Comparison of ENCODE assay signal across 13 cellular contexts in the genomic region with DNA sequence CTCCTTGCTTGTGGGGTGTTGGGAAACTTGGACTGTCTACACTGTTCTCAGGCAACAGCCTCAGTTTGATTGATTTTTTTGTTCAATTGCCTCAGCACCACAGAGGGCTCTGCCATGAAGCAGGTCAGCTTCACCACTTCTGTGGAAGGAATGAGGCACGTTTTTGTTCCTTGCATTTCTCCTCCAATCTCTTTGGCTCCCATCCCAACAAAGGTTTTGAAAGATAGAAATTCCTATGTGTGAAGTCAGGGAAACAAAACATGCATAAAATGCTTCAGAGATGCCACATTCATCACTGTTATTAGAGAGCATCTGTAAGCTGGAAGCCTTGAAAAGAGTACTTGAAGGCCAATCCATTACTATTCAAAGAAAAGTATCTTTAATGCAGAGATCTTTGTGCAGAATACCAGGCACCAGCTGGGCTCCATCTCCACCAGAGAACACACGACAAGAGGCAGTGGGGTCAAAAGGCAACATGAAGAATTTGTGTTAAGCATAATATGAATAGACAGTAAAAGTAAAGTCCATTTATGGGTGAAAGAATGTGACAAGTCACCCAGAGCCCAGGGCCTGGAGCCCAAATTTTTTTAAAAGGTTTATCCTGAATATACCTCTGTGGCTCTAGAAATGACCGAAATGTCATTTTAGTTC.
A peak's percentile ranks its signal among the peaks of the same experiment; 100 is the strongest.
DNase-seq lines count a peak whose midpoint lies in the region; ATAC-seq, FAIRE-seq and TF ChIP-seq lines count a peak whose summit lies in the region.
"Had no signal": no experiment of that assay in that cellular context is flagged by ENCODE, and none has a peak within 500 bp of the region (broad histone marks: within the 10 kb centered on the region; RNA-seq: fewer than 3 reads in every experiment).

No MANE protein-coding gene starts in this region.

- H3K27ac ChIP-seq in astrocyte (ENCODE audit: low read depth, low read length) (no peak overlapping the region), smooth muscle cell (ENCODE audit: low read depth) (peak overlapping the region; percentile 0)
- no peak overlapping the region for H3K27ac ChIP-seq in CD8-positive, alpha-beta memory T cell (ENCODE audit: low read depth, low read length)
- H3K27ac ChIP-seq: ascending aorta had no signal

- FAIRE-seq in astrocyte (lab: Jason Lieb, UNC): peak; percentile 91
- FAIRE-seq: endometrium had no signal

- H2AFZ ChIP-seq in astrocyte (ENCODE audit: low read depth, low read length): no peak overlapping the region
- H2AFZ ChIP-seq in smooth muscle cell (ENCODE audit: low read depth): no peak overlapping the region

- H3K4me3 Mint-ChIP-seq in astrocyte (ENCODE audit: unreplicated experiment): no peak overlapping the region
- H3K4me3 Mint-ChIP-seq in CD8-positive, alpha-beta memory T cell: no peak overlapping the region
- H3K4me3 Mint-ChIP-seq: T-helper 1 cell treated with Interleukin-12 subunit alpha and Interleukin-12 subunit beta and Interleukin-4 antibody, amounts not matched to agents 30 μg/mL and 1 μg/mL, for 36 hours had no signal

- WGBS in smooth muscle cell (ENCODE audit: low lambda C conversion rate): 41% methylated on average over 3 of the region's 3 CpGs

- POLR2A ChIA-PET in CD8-positive, alpha-beta memory T cell (lab: Charles Lee): no interaction called here

- H3K4me2 ChIP-seq in astrocyte (ENCODE audit: low read length) (peak overlapping the region; percentile 47), smooth muscle cell (no peak overlapping the region)

- ATAC-seq in HG03159 (IDR thresholded peaks at IDR 0.05; ENCODE audit: unreplicated experiment): no peak
- ATAC-seq: sciatic nerve had no signal

- CTCF ChIA-PET in CD8-positive, alpha-beta memory T cell (lab: Charles Lee): no interaction called here

- H4K20me1 ChIP-seq in astrocyte (ENCODE audit: insufficient read depth, low read length): no peaks in the 10 kb centered on the region
- H4K20me1 ChIP-seq in smooth muscle cell (ENCODE audit: low read depth): no peaks in the 10 kb centered on the region

- H3K27ac Mint-ChIP-seq in astrocyte (ENCODE audit: unreplicated experiment): peak overlapping the region; percentile 68
- H3K27ac Mint-ChIP-seq in CD8-positive, alpha-beta memory T cell: no peak overlapping the region
- H3K27ac Mint-ChIP-seq: T-helper 1 cell treated with Interleukin-12 subunit alpha and Interleukin-12 subunit beta and Interleukin-4 antibody, amounts not matched to agents 30 μg/mL and 1 μg/mL, for 36 hours had no signal

- H3K4me1 ChIP-seq in astrocyte (ENCODE audit: insufficient read depth, low read length) (peaks cover 12% of the 10 kb centered on the region), smooth muscle cell (ENCODE audit: low read depth) (no peaks in the 10 kb centered on the region)
- no peaks in the 10 kb centered on the region for H3K4me1 ChIP-seq in CD8-positive, alpha-beta memory T cell (ENCODE audit: insufficient read depth, low read length)

- DNase-seq in GM04503 (ENCODE audit: low read depth) (peak; percentile 93), astrocyte (ENCODE audit: low read depth) (peak; percentile 97), glomerular visceral epithelial cell (ENCODE audit: extremely low spot score) (peak; percentile 40), smooth muscle cell (lab: John Stamatoyannopoulos, UW; ENCODE audit: unreplicated experiment) (no peak), H7 (no peak)
- no peak for DNase-seq in CD8-positive, alpha-beta memory T cell
- DNase-seq: activated CD4-positive, alpha-beta T cell treated with anti-CD3 and anti-CD28 coated beads for 48 hours; MV-4-11 had no signal

- H3K36me3 ChIP-seq in astrocyte (ENCODE audit: insufficient read depth, low read length) (no peaks in the 10 kb centered on the region), smooth muscle cell (ENCODE audit: low read depth) (no peaks in the 10 kb centered on the region), H7 (replicated peaks; ENCODE audit: control insufficient read depth, insufficient read depth, low read length) (no peaks in the 10 kb centered on the region)
- no peaks in the 10 kb centered on the region for H3K36me3 ChIP-seq in CD8-positive, alpha-beta memory T cell (ENCODE audit: insufficient read depth, low read length)
- H3K36me3 ChIP-seq: ascending aorta had no signal

- H3K9me3 ChIP-seq in astrocyte (ENCODE audit: insufficient read depth, low read depth, low read length): no peaks in the 10 kb centered on the region
- H3K9me3 ChIP-seq in smooth muscle cell (replicated peaks; ENCODE audit: low read depth): no peaks in the 10 kb centered on the region
- no peaks in the 10 kb centered on the region for H3K9me3 ChIP-seq in CD8-positive, alpha-beta memory T cell (ENCODE audit: low read length)
- H3K9me3 ChIP-seq: ascending aorta had no signal

- no peaks in the 10 kb centered on the region for H3K36me3 Mint-ChIP-seq in astrocyte (ENCODE audit: low read depth, unreplicated experiment)
- peaks cover 0 to 2% (median 0%) of the 10 kb centered on the region in 3 donors for H3K36me3 Mint-ChIP-seq in CD8-positive, alpha-beta memory T cell

- H3K9ac ChIP-seq in astrocyte (ENCODE audit: low read length) (no peak overlapping the region), smooth muscle cell (ENCODE audit: low read depth) (no peak overlapping the region)

- H3K4me3 ChIP-seq in astrocyte (ENCODE audit: insufficient read depth, low read depth, low read length): no peak overlapping the region
- H3K4me3 ChIP-seq in smooth muscle cell: no peak overlapping the region
- no peak overlapping the region for H3K4me3 ChIP-seq in CD8-positive, alpha-beta memory T cell (ENCODE audit: low read length)
- H3K4me3 ChIP-seq in H7 (ENCODE audit: insufficient read depth, low read depth, low read length): no peak overlapping the region
- H3K4me3 ChIP-seq: ascending aorta had no signal

- H3K27me3 Mint-ChIP-seq in astrocyte (ENCODE audit: low read depth, unreplicated experiment): no peaks in the 10 kb centered on the region
- H3K27me3 Mint-ChIP-seq in CD8-positive, alpha-beta memory T cell: peaks cover 2 to 5% of the 10 kb centered on the region in 2 donors

- H3K4me1 Mint-ChIP-seq in astrocyte (ENCODE audit: low read depth, unreplicated experiment): peaks cover 19% of the 10 kb centered on the region
- no peaks in the 10 kb centered on the region for H3K4me1 Mint-ChIP-seq in CD8-positive, alpha-beta memory T cell

- no peak for TF ChIP-seq CTCF in astrocyte (IDR thresholded peaks at IDR 0.05; ENCODE audit: insufficient read depth, low read depth, low read length)
- no peak for TF ChIP-seq CTCF in smooth muscle cell (IDR thresholded peaks at IDR 0.05; ENCODE audit: borderline replicate concordance, insufficient read depth, poor library complexity, severe bottlenecking)

- peaks cover 7% of the 10 kb centered on the region for H3F3A ChIP-seq in smooth muscle cell (ENCODE audit: low read depth)

- peaks cover 4% of the 10 kb centered on the region for H3K9me3 Mint-ChIP-seq in astrocyte (ENCODE audit: unreplicated experiment)
- peaks cover 0 to 8% (median 0%) of the 10 kb centered on the region in 5 donors for H3K9me3 Mint-ChIP-seq in CD8-positive, alpha-beta memory T cell
- H3K9me3 Mint-ChIP-seq: T-helper 1 cell treated with Interleukin-12 subunit alpha and Interleukin-12 subunit beta and Interleukin-4 antibody, amounts not matched to agents 30 μg/mL and 1 μg/mL, for 36 hours had no signal

- H3K27me3 ChIP-seq in astrocyte (ENCODE audit: insufficient read depth, low read length) (no peaks in the 10 kb centered on the region), smooth muscle cell (ENCODE audit: low read depth) (no peaks in the 10 kb centered on the region), H7 (ENCODE audit: control insufficient read depth, insufficient read depth, low read length) (no peaks in the 10 kb centered on the region)
- H3K27me3 ChIP-seq in CD8-positive, alpha-beta memory T cell (ENCODE audit: insufficient read depth, low read length, poor library complexity, severe bottlenecking): no peaks in the 10 kb centered on the region
- H3K27me3 ChIP-seq: ascending aorta had no signal

- H3K79me2 ChIP-seq in astrocyte (ENCODE audit: insufficient read depth, low read length) (no peaks in the 10 kb centered on the region), smooth muscle cell (ENCODE audit: low read depth) (no peaks in the 10 kb centered on the region)

Comparison
In these comparisons a context has a peak if more than half of its experiments do, and no peak if none do; other contexts are left out.
1. DNase-seq: peak in GM04503 (single experiment), astrocyte (single experiment) and glomerular visceral epithelial cell (single experiment); none in smooth muscle cell (single experiment), CD8-positive, alpha-beta memory T cell (0 of 5) and H7 (single experiment).